ENCODE assay signal across 8 cellular contexts in the genomic region with DNA sequence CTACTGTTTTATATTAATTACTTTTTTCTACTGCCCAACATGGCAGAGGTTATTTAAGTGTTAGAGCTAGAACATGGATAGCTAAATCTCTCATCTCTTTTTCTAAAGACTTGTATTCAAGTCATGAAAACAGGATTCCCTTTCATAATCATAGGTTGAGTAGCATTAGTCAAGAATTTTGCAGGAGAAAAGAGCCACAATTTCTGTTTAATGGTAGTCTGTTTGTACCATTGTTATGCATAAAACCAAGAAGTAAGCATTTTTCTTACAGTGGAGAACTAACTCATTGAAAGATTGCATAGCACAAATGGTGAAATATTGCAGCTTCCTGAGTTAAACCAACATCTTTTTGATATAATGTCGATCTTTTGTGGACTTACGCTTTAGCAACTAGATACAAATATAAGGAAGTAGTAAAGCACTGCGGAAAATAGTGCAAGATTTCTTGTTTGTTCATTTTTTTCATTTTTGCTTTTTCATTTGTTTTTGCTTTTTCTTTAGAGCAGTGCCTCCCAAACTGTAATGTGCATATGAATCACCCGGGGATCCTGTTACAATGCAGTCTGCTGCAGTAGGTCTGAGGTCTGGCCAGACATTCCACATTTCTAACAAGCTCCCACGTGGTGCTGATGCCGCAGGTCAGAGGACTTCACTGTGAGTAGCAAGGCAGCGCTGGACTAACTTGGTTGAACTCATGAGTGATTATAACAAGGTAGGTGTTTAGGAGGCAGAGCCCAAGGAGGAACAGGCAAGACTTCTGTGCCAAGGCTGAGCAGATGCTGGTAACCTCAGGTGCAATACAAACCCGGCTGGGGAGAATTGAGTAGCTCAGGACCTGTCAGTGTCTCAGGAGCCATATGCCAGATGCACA. TPM values are rescaled to one million over a fixed set of nuclear protein-coding genes. Genes with fewer than 3 reads are reported as not detected.
DNase-seq lines count a peak whose midpoint lies in the region; ATAC-seq and TF ChIP-seq lines count a peak whose summit lies in the region.

No MANE protein-coding gene starts in this region.

- peak overlapping the region; percentile 43 to 60 (median 48) for H3K27ac Mint-ChIP-seq in nephron

- H3K36me3 Mint-ChIP-seq in nephron (ENCODE audit: low read depth), result peaks cover 6% of the 10 kb centered on the region

- no peak overlapping the region for H3K4me3 ChIP-seq in suprapubic skin

- no peaks in the 10 kb centered on the region for H3K9me3 Mint-ChIP-seq in nephron

- TF ChIP-seq CTCF in nephron (IDR thresholded peaks at IDR 0.05; ENCODE audit: unreplicated experiment in 3 of 3) (no peak), suprapubic skin (IDR thresholded peaks at IDR 0.05) (no peak)

- TF ChIP-seq POLR2A in suprapubic skin (IDR thresholded peaks at IDR 0.05), result no peak

- TF ChIP-seq EP300 in suprapubic skin (IDR thresholded peaks at IDR 0.05), result no peak

- no peaks in the 10 kb centered on the region for H3K9me3 ChIP-seq in suprapubic skin

- H3K27me3 ChIP-seq in suprapubic skin, result peaks cover 18% of the 10 kb centered on the region

- no peak overlapping the region for H3K27ac ChIP-seq in suprapubic skin

- peaks cover 7% of the 10 kb centered on the region for H3K4me1 ChIP-seq in suprapubic skin

- DNase-seq in EH (ENCODE audit: low read depth) (peak; percentile 94), NCI-H2196 (lab: John Stamatoyannopoulos, UW; ENCODE audit: unreplicated experiment) (peak; percentile 43), dermis microvascular lymphatic vessel endothelial cell (ENCODE audit: low read depth in 2 of 2) (peak; percentile 69 to 84), NCI-H2227 treated with DMSO at 0.1 percent for 48 hours (lab: John Stamatoyannopoulos, UW) (no peak), suprapubic skin (ENCODE audit: low spot score in 2 of 2) (no peak)

- 37% methylated on average over 8 of the region's 8 CpGs for WGBS in suprapubic skin

- ATAC-seq in HG02759 (IDR thresholded peaks at IDR 0.05; ENCODE audit: unreplicated experiment), result no peak
- no peak for ATAC-seq in HG02610 (IDR thresholded peaks at IDR 0.05; ENCODE audit: unreplicated experiment)

- H3K4me1 Mint-ChIP-seq in nephron, result peaks cover 64% of the 10 kb centered on the region

- H3K27me3 Mint-ChIP-seq in nephron (ENCODE audit: low read depth), result peaks cover 37% of the 10 kb centered on the region

- peak overlapping the region; percentile 5 to 68 (median 66) for H3K4me3 Mint-ChIP-seq in nephron

- no peaks in the 10 kb centered on the region for H3K36me3 ChIP-seq in suprapubic skin

RNA-seq across cellular contexts. Expression of gene ETS1, which starts 4.6 kb away (rescaled TPM):
- total RNA-seq in dermis microvascular lymphatic vessel endothelial cell (81.3 and 109 TPM in 2 replicates), suprapubic skin (10 to 100 TPM; 21.7 to 42.6 (median 33.7) TPM)

Comparison
In these comparisons a context has a peak if more than half of its experiments do, and no peak if none do; other contexts are left out.
1. DNase-seq: peak in EH (single experiment), NCI-H2196 (single experiment) and dermis microvascular lymphatic vessel endothelial cell (2 of 2); none in NCI-H2227 treated with DMSO at 0.1 percent for 48 hours (single experiment) and suprapubic skin (0 of 2).